ENCODE assay signal across 8 cellular contexts in the genomic region with DNA sequence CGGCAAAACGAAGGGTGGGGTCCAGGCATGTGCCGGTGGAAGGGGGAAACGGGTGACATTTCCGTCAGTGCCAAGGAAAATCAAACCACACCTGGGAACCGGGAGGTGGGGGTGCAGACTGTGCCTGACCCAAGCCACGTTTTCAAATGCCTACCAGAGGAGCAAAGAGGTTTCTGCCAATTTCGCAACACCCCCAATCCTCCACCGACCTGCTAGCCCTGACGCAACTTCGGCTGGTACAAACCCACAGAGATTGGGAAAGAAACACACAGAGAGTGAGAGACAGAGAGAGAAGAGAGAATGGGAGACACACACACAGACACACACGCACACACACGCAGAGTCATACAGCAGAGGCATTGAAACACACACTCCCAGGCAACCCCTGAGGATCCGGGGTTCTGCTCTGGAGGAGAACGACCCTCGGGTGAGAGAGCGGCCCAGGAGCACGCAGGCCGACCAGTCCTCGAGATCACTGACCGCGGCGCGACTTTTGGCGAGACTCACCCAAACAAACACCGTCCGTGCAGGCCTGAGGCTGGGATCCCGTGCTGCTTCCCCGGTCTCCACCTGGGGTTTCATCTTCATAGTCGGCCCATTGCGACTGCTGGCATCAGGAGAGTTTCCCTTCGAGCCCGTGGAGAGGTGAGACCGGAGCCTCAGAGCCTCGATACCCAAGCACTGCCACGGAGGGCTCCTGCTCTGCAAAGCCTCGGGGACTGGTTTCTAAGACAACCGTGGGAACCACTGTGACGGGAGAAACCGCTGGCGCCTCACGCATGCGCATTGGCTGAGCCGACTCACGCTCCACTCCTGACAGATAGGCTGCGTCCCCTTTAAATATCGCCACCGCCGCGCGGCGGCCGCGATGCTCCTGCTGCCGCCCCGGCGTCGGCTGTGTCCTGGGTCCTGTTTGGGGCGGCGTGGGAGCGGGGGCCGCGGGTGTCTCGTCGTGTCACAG.
DNase-seq lines count a peak whose midpoint lies in the region; ATAC-seq and TF ChIP-seq lines count a peak whose summit lies in the region.
"Not testable (repeated sequence)": the region's sequence is repeated elsewhere in the genome, so short reads cannot be mapped to it uniquely, and the experiment has no call there.

No MANE protein-coding gene starts in this region.

- TF ChIP-seq RAD21 in HCT116 (IDR thresholded peaks at IDR 0.05; ENCODE audit: low read depth), result not testable (repeated sequence)

- not testable (repeated sequence) for H3K9ac ChIP-seq in HCT116 (ENCODE audit: low read length); colonic mucosa (ENCODE audit: low read depth in 2 of 2, low read length in 2 of 2)

- not testable (repeated sequence) for H3K4me1 ChIP-seq in HCT116 (ENCODE audit: control insufficient read depth in 1 of 2, insufficient read depth in 2 of 2, low read length in 2 of 2); colonic mucosa

- not testable (repeated sequence) for H3K4me3 Mint-ChIP-seq in activated T-cell treated with anti-CD3 and anti-CD28 coated beads, Interleukin-2, amount 50 U/mL, for 4 hours; type B pancreatic cell

- H3K9me2 ChIP-seq in HCT116 (ENCODE audit: insufficient read depth), result not testable (repeated sequence)

- not testable (repeated sequence) for H3K27ac ChIP-seq in HCT116 (ENCODE audit: low read depth, low read length); colonic mucosa

- CTCF ChIA-PET in HCT116 (lab: Charles Lee), result not testable (repeated sequence)

- not testable (repeated sequence) for H3K36me3 Mint-ChIP-seq in activated T-cell treated with anti-CD3 and anti-CD28 coated beads, Interleukin-2, amount 50 U/mL, for 4 hours (ENCODE audit: insufficient read depth); type B pancreatic cell

- H3K27ac Mint-ChIP-seq in type B pancreatic cell, result not testable (repeated sequence)

- not testable (repeated sequence) for H4K20me1 ChIP-seq in HCT116 (ENCODE audit: insufficient read depth)

- H3K4me3 ChIP-seq in HCT116 (replicated peaks in 1 of 2; ENCODE audit: low read depth in 1 of 2, low read length in 2 of 2); colonic mucosa: not testable (repeated sequence)

- not testable (repeated sequence) for H3K79me2 ChIP-seq in HCT116 (ENCODE audit: insufficient read depth, low read length)

- H2AFZ ChIP-seq in HCT116 (ENCODE audit: low read depth, low read length, poor library complexity, severe bottlenecking), result not testable (repeated sequence)

- not testable (repeated sequence) for H3K27me3 Mint-ChIP-seq in activated T-cell treated with anti-CD3 and anti-CD28 coated beads, Interleukin-2, amount 50 U/mL, for 4 hours (ENCODE audit: low read depth); type B pancreatic cell

- not testable (repeated sequence) for H3K27me3 ChIP-seq in HCT116 (ENCODE audit: insufficient read depth, low read length); colonic mucosa

- not testable (repeated sequence) for BruUV-seq in HCT116 (replicated peaks; lab: Mats Ljungman, UMichigan)

- not testable (repeated sequence) for TF ChIP-seq CTCF in HCT116 (IDR thresholded peaks at IDR 0.05 in 2 of 3, conservative IDR thresholded peaks at IDR 0.05 in 1 of 3; ENCODE audit: borderline replicate concordance in 1 of 3, insufficient read depth in 1 of 3, low read depth in 2 of 3, low read length in 2 of 3); colonic mucosa (IDR thresholded peaks at IDR 0.05); type B pancreatic cell (conservative IDR thresholded peaks at IDR 0.05)

- not testable (repeated sequence) for H3K4me2 ChIP-seq in HCT116 (ENCODE audit: low read length)

- DNase-seq in HCT116 (ENCODE audit: low read depth, low spot score), result peak; percentile 3
- DNase-seq in T-helper 2 cell, result peak in 3 of 5 experiments; percentile 19 to 38 (median 28)
- DNase-seq in activated T-cell treated with anti-CD3 and anti-CD28 coated beads, Interleukin-2, amount 50 U/mL, for 4 hours, result peak; percentile 39
- DNase-seq in colonic mucosa, result peak; percentile 58
- DNase-seq in left ventricle myocardium superior, result peak; percentile 64
- peak; percentile 97 for DNase-seq in mesenteric fat pad (ENCODE audit: low spot score)
- peak; percentile 87 for DNase-seq in sciatic nerve (ENCODE audit: low spot score)
- peak; percentile 83 for DNase-seq in type B pancreatic cell (ENCODE audit: extremely low spot score, unreplicated experiment)

- RAD21 ChIA-PET in HCT116 (lab: Charles Lee; ENCODE audit: low non-redundant PET in 1 of 2, low total read pairs in 2 of 2, uncharacterized antibody in 2 of 2, unreplicated experiment in 2 of 2), result not testable (repeated sequence)

- H3K36me3 ChIP-seq in HCT116 (ENCODE audit: control insufficient read depth in 1 of 2, insufficient read depth in 2 of 2, low read length in 2 of 2); colonic mucosa: not testable (repeated sequence)

- not testable (repeated sequence) for ATAC-seq in HCT116; activated T-cell treated with anti-CD3 and anti-CD28 coated beads, Interleukin-2, amount 50 U/mL, for 4 hours; left ventricle myocardium superior; sciatic nerve

- intact Hi-C loops in HCT116 (cut with micrococcal nuclease); colonic mucosa (cut with DNase I); left ventricle myocardium superior (cut with micrococcal nuclease); sciatic nerve (cut with DNase I): not testable (repeated sequence)

- not testable (repeated sequence) for H3K9me3 Mint-ChIP-seq in activated T-cell treated with anti-CD3 and anti-CD28 coated beads, Interleukin-2, amount 50 U/mL, for 4 hours; type B pancreatic cell

- TF ChIP-seq POLR2A in HCT116 (IDR thresholded peaks at IDR 0.05; ENCODE audit: borderline replicate concordance, extremely low read depth, insufficient read depth, insufficient read length), result not testable (repeated sequence)

- not testable (repeated sequence) for H3K9me3 ChIP-seq in HCT116 (ENCODE audit: control insufficient read depth in 1 of 2, insufficient read depth in 1 of 2, low read depth in 1 of 2, low read length in 2 of 2); colonic mucosa

- H3K4me1 Mint-ChIP-seq in activated T-cell treated with anti-CD3 and anti-CD28 coated beads, Interleukin-2, amount 50 U/mL, for 4 hours (ENCODE audit: low read depth); type B pancreatic cell (ENCODE audit: unreplicated experiment): not testable (repeated sequence)

- POLR2A ChIA-PET in HCT116 (lab: Charles Lee), result not testable (repeated sequence)

Comparison
In these comparisons a context has a peak if more than half of its experiments do, and no peak if none do; other contexts are left out.
1. DNase-seq: peak in every context shown above with its lines; median percentile 97 in mesenteric fat pad; 87 in sciatic nerve; 83 in type B pancreatic cell; 64 in left ventricle myocardium superior; 58 in colonic mucosa; 39 in activated T-cell treated with anti-CD3 and anti-CD28 coated beads, Interleukin-2, amount 50 U/mL, for 4 hours; 28 in T-helper 2 cell; 3 in HCT116.